Comparison of ENCODE assay signal across 8 cellular contexts in the genomic region with DNA sequence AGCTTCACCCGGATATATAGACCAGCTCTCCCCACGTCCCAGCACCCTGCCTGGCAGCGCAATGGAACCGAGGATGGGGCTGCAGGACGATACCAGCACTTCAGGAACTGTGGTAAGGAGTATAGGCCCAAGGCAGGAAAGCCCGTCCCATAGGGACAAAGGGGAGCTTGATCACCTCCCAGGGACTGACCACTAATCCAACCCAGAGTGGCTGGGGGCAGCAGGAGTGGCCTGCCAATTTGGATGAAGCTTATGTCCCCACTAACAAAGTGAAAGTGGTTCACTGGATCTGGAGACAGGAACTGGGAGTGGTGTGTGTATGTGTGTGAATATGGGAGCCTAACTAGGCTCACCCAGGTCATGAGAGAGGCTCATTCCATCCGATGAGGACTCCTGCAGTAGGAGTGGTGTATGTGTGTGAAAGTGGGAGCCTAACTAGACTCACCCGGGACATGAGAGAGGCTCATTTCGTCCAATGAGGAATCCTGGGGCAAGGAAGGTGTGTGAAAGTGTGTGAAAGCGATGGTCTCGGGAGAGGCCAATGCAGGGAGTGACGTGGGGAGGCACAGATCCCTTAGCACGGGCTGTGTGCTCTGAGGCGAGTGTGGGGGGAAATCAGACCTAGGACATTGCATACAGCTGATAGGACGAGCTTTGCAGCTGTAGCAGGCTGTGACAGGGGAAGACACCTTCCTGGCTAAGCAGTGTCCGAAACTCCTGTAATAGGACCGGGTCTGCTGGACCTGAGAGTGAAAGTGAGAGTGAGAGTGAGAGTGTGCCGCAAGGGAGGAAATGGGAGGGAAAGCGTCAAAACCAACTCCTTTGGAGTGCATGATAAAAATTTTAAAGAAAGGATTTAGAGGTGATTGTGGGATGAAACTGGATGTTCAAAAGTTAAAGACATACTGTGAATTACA. TPM values are rescaled to one million over a fixed set of nuclear protein-coding genes. Genes with fewer than 3 reads are reported as not detected.
A peak's percentile ranks its signal among the peaks of the same experiment; 100 is the strongest.
DNase-seq lines count a peak whose midpoint lies in the region; ATAC-seq and TF ChIP-seq lines count a peak whose summit lies in the region.

No MANE protein-coding gene starts in this region.

- H3K4me1 ChIP-seq in stomach smooth muscle (ENCODE audit: control insufficient read depth, insufficient read depth, low read length) = peaks cover 40% of the 10 kb centered on the region

- H3K27ac ChIP-seq in layer of hippocampus (ENCODE audit: low read depth, low read length) = peak overlapping the region; percentile 99
- peak overlapping the region; percentile 93 for H3K27ac ChIP-seq in stomach smooth muscle (ENCODE audit: low read length)

- no peaks in the 10 kb centered on the region for H3K27me3 ChIP-seq in layer of hippocampus (ENCODE audit: control insufficient read depth, insufficient read depth, low read length)
- H3K27me3 ChIP-seq in stomach smooth muscle (ENCODE audit: control insufficient read depth in 1 of 2, insufficient read depth in 2 of 2, low read length in 2 of 2) = no peaks in the 10 kb centered on the region

- in situ Hi-C loops in G401 (cut with HindIII; ENCODE audit: low sequenced_read_pairs) = no loop called here

- no peak for TF ChIP-seq CTCF in GM20000 (IDR thresholded peaks at IDR 0.05; ENCODE audit: extremely low read depth, missing control alignments)

- H3K9me3 ChIP-seq in stomach smooth muscle (ENCODE audit: control insufficient read depth in 2 of 2, low read length in 2 of 2) = no peaks in the 10 kb centered on the region

- H3K4me3 ChIP-seq in stomach smooth muscle (ENCODE audit: low read length in 2 of 2) = peak overlapping the region; percentile 90 to 94

- DNase-seq in G401 (ENCODE audit: low spot score) (peak; percentile 62), GM20000 (ENCODE audit: low spot score) (peak; percentile 67), RPMI8226 (peak; percentile 25), cerebellar cortex (ENCODE audit: low spot score) (peak; percentile 63), SKM-1 (lab: John Stamatoyannopoulos, UW; ENCODE audit: unreplicated experiment) (no peak)

- ATAC-seq in HG03469 (IDR thresholded peaks at IDR 0.05; ENCODE audit: unreplicated experiment) = peak; percentile 86

- H3K9ac ChIP-seq in stomach smooth muscle (ENCODE audit: low read length in 2 of 2) = peak overlapping the region; percentile 93 to 94

- H3K36me3 ChIP-seq in stomach smooth muscle (ENCODE audit: control insufficient read depth in 2 of 2, insufficient read depth in 2 of 2, low read length in 2 of 2) = no peaks in the 10 kb centered on the region

RNA-seq across cellular contexts. Expression of a gene that starts 25.7 kb away (rescaled TPM):
- not detected in 2 replicates for total RNA-seq in G401 (2014; rRNA removed; shearing (Covaris generic))

RNA-seq across cellular contexts. Expression of a gene that starts 45.4 kb away (rescaled TPM):
- total RNA-seq in G401 (2014; rRNA removed; shearing (Covaris generic)) = not detected in 2 replicates

RNA-seq across cellular contexts. Expression of a gene that starts 56.2 kb away (rescaled TPM):
- not detected in 2 replicates for total RNA-seq in G401 (2014; rRNA removed; shearing (Covaris generic))

RNA-seq across cellular contexts. Expression of a gene that starts 56.5 kb away (rescaled TPM):
- total RNA-seq in G401 (2014; rRNA removed; shearing (Covaris generic)) = not detected in 2 replicates
